8 cellular contexts compared by ENCODE assay signal in genomic region chr9:97803167-97804058, GRCh38. TPM values are rescaled to one million over a fixed set of nuclear protein-coding genes. Genes with fewer than 3 reads are reported as not detected.
A peak's percentile ranks its signal among the peaks of the same experiment; 100 is the strongest.
DNase-seq lines count a peak whose midpoint lies in the region; ATAC-seq and TF ChIP-seq lines count a peak whose summit lies in the region.

No MANE protein-coding gene starts in this region.

- H3K4me3 ChIP-seq in IMR-90 (ENCODE audit: insufficient read depth, low read depth, low read length), result peak overlapping the region; percentile 46
- peak overlapping the region; percentile 60 for H3K4me3 ChIP-seq in osteoblast (ENCODE audit: insufficient read depth, low read length)
- peak overlapping the region; percentile 75 for H3K4me3 ChIP-seq in thoracic aorta

- TF ChIP-seq POLR2A in IMR-90 (IDR thresholded peaks at IDR 0.05; ENCODE audit: low read depth, low read length) (no peak), Raji (IDR thresholded peaks at IDR 0.05; ENCODE audit: insufficient read depth, low read depth, low read length) (peak; percentile 71)

- H2AK9ac ChIP-seq in IMR-90 (replicated peaks; ENCODE audit: low read depth, low read length, poor library complexity), result peak overlapping the region; percentile 42

- intact Hi-C loops in IMR-90 (cut with micrococcal nuclease), result no loop called here

- H3K36me3 ChIP-seq in IMR-90 (ENCODE audit: control insufficient read depth, insufficient read depth, low read length) (no peaks in the 10 kb centered on the region), osteoblast (ENCODE audit: insufficient read depth, low read length) (no peaks in the 10 kb centered on the region), thoracic aorta (no peaks in the 10 kb centered on the region)

- CTCF ChIA-PET in IMR-90 (lab: Yijun Ruan, JAX), result no interaction called here

- H3K27me3 ChIP-seq in IMR-90 (ENCODE audit: control insufficient read depth, insufficient read depth, low read length) (peaks cover 28% of the 10 kb centered on the region), osteoblast (ENCODE audit: insufficient read depth, low read length) (peaks cover 37% of the 10 kb centered on the region), thoracic aorta (replicated peaks; ENCODE audit: insufficient read depth) (no peaks in the 10 kb centered on the region)

- 0 out of 2 replicates have a peak overlapping the region, but pooled peaks have one; percentile 3 for H3K4ac ChIP-seq in IMR-90 (ENCODE audit: low read depth, low read length)

- no peaks in the 10 kb centered on the region for H3K79me2 ChIP-seq in osteoblast (ENCODE audit: insufficient read depth, low read length)

- H3K14ac ChIP-seq in IMR-90 (replicated peaks; ENCODE audit: low read depth, low read length), result no peak overlapping the region

- H3K18ac ChIP-seq in IMR-90 (ENCODE audit: low read depth, low read length), result no peak overlapping the region; the same call in 1 of the 2 replicates

- peak; percentile 93 for DNase-seq in COR-L47 (lab: John Stamatoyannopoulos, UW)
- DNase-seq in IMR-90, result peak; percentile 25
- peak; percentile 49 to 72 (median 54) for DNase-seq in activated naive CD4-positive, alpha-beta T cell (lab: John Stamatoyannopoulos, UW)
- DNase-seq in glomerular visceral epithelial cell (ENCODE audit: extremely low spot score), result peak; percentile 78
- peak; percentile 97 for DNase-seq in osteoblast (ENCODE audit: insufficient read length, low spot score, missing footprints)
- no peak for DNase-seq in thoracic aorta (ENCODE audit: low spot score)

- H2AK5ac ChIP-seq in IMR-90 (ENCODE audit: low read depth, low read length), result no peak overlapping the region; the same call in 1 of the 2 replicates

- no peak overlapping the region for H2BK5ac ChIP-seq in IMR-90 (ENCODE audit: low read depth, low read length, poor library complexity, severe bottlenecking)

- no peaks in the 10 kb centered on the region for H3K4me1 ChIP-seq in IMR-90 (ENCODE audit: control insufficient read depth, insufficient read depth, low read length)
- H3K4me1 ChIP-seq in osteoblast (ENCODE audit: insufficient read depth, low read length), result no peaks in the 10 kb centered on the region
- peaks cover 0 to 7% of the 10 kb centered on the region in 2 donors for H3K4me1 ChIP-seq in thoracic aorta (ENCODE audit: control insufficient read depth in 1 of 2, low read depth in 2 of 2)

- H3K9me3 ChIP-seq in IMR-90 (ENCODE audit: control insufficient read depth, insufficient read depth, low read length) (no peaks in the 10 kb centered on the region), osteoblast (ENCODE audit: low read depth, low read length) (no peaks in the 10 kb centered on the region), thoracic aorta (no peaks in the 10 kb centered on the region)

- ATAC-seq in GM21515 (IDR thresholded peaks at IDR 0.05; ENCODE audit: unreplicated experiment) (peak; percentile 90), IMR-90 (ENCODE audit: low read depth) (peak; percentile 95), thoracic aorta (ENCODE audit: insufficient number of reproducible peaks, low FRiP score, low read depth) (no peak)

- H2BK120ac ChIP-seq in IMR-90 (ENCODE audit: low read depth, low read length), result 0 out of 2 replicates have a peak overlapping the region, but pooled peaks have one; percentile 8

- H3K9ac ChIP-seq in IMR-90 (ENCODE audit: low read depth, low read length), result no peak overlapping the region; the same call in none of the 2 replicates

- POLR2A ChIA-PET in IMR-90 (lab: Charles Lee; ENCODE audit: unreplicated experiment), result no interaction called here

- no peak for TF ChIP-seq RAD21 in IMR-90 (IDR thresholded peaks at IDR 0.05; ENCODE audit: low read length)

- H3K27ac ChIP-seq in IMR-90 (ENCODE audit: insufficient read depth, low read length) (no peak overlapping the region; the same call in 1 of the 2 replicates), osteoblast (ENCODE audit: low read depth, low read length) (no peak overlapping the region), thoracic aorta (no peak overlapping the region)

- no peak overlapping the region for H2BK15ac ChIP-seq in IMR-90 (ENCODE audit: low read depth, low read length)

- H3K9me1 ChIP-seq in IMR-90 (ENCODE audit: insufficient read depth, low read length), result no peaks in the 10 kb centered on the region

- H4K91ac ChIP-seq in IMR-90 (ENCODE audit: insufficient read depth, low read depth, low read length), result no peak overlapping the region

- peak overlapping the region in 1 of 2 experiments; percentile 79; a peak in 3 of 4 replicates for H4K8ac ChIP-seq in IMR-90 (ENCODE audit: low read depth in 2 of 2, low read length in 2 of 2)

- no peak for TF ChIP-seq CTCF in IMR-90 (conservative IDR thresholded peaks at IDR 0.05; ENCODE audit: low read depth, low read length)
- no peak for TF ChIP-seq CTCF in osteoblast (IDR thresholded peaks at IDR 0.05; ENCODE audit: extremely low read depth, low read depth, low read length)
- no peak for TF ChIP-seq CTCF in thoracic aorta (IDR thresholded peaks at IDR 0.05)

- H4K5ac ChIP-seq in IMR-90 (ENCODE audit: low read depth, low read length), result no peak overlapping the region; the same call in 1 of the 2 replicates

- H3K23ac ChIP-seq in IMR-90 (ENCODE audit: low read depth, low read length), result no peak overlapping the region

- in situ Hi-C loops in IMR-90 (cut with MboI; ENCODE audit: low sequenced_read_pairs), result no loop called here

- peak overlapping the region; percentile 96 for H2AFZ ChIP-seq in IMR-90 (replicated peaks; ENCODE audit: low read length, poor library complexity)
- H2AFZ ChIP-seq in osteoblast (ENCODE audit: low read length), result peak overlapping the region; percentile 70

- no peaks in the 10 kb centered on the region for H4K20me1 ChIP-seq in IMR-90 (ENCODE audit: insufficient read depth, low read length)
- no peaks in the 10 kb centered on the region for H4K20me1 ChIP-seq in osteoblast (ENCODE audit: insufficient read depth, low read length)

- BruUV-seq in IMR-90 (replicated peaks; lab: Mats Ljungman, UMichigan), result no TSS peak

- no peak overlapping the region for H2BK20ac ChIP-seq in IMR-90 (ENCODE audit: low read depth, low read length)

- H3K56ac ChIP-seq in IMR-90 (ENCODE audit: extremely low read depth, insufficient read depth, low read length), result no peak overlapping the region

- no peaks in the 10 kb centered on the region for H3K79me1 ChIP-seq in IMR-90 (ENCODE audit: low read depth in 1 of 2, low read length in 2 of 2)

- peak overlapping the region; percentile 84 for H3K4me2 ChIP-seq in IMR-90 (ENCODE audit: low read depth, low read length)
- H3K4me2 ChIP-seq in osteoblast (ENCODE audit: insufficient read depth, low read length), result peak overlapping the region; percentile 78

- dilution Hi-C loops in IMR-90 (cut with HindIII; ENCODE audit: low sequenced_read_pairs, unreplicated experiment), result no loop called here

- WGBS in IMR-90 (ENCODE audit: extremely low coverage in 2 of 2, insufficient read length in 1 of 2), 2 experiments, result 2 to 100% methylated on average over 2 to 27 of the region's 75 CpGs

TF ChIP-seq in IMR-90, 13 proteins besides CTCF, POLR2A, EP300 and RAD21:
- TF ChIP-seq SMC3 (IDR thresholded peaks at IDR 0.05; ENCODE audit: low read depth, low read length) (no peak), NFE2L2 (IDR thresholded peaks at IDR 0.05; ENCODE audit: low read depth, low read length) (no peak), MAZ (IDR thresholded peaks at IDR 0.05; ENCODE audit: borderline replicate concordance, low read depth, low read length) (peak; percentile 47; the same call in 1 of the 2 replicates), BHLHE40 (IDR thresholded peaks at IDR 0.05; ENCODE audit: low read depth, low read length) (no peak), RFX5 (IDR thresholded peaks at IDR 0.05; ENCODE audit: low read depth, low read length) (no peak), USF2 (IDR thresholded peaks at IDR 0.05; ENCODE audit: low read depth, low read length) (no peak), CEBPB (IDR thresholded peaks at IDR 0.05; ENCODE audit: low read depth, low read length) (peak; percentile 63), ELK1 (IDR thresholded peaks at IDR 0.05; ENCODE audit: borderline replicate concordance, low read depth, low read length) (no peak), CHD1 (IDR thresholded peaks at IDR 0.05; ENCODE audit: low read depth, low read length) (no peak)

RNA-seq across cellular contexts. Expression of gene FOXE1, which starts 49.6 kb away (rescaled TPM):
- total RNA-seq in IMR-90 (2012; rRNA removed) (under 0.01 and 0.28 TPM in 2 replicates), osteoblast (not detected in 2 replicates), thoracic aorta (under 1 TPM; 0.21 to 0.68 TPM)
- 0.22 TPM in 2 replicates for polyA plus RNA-seq in IMR-90 (2012; rRNA removed)
- 0.14 and 0.36 TPM in 2 replicates for polyA plus RNA-seq in IMR-90 (2012; cell fraction: cytosol; rRNA removed)
- 0.52 and 0.65 TPM in 2 replicates for polyA plus RNA-seq in IMR-90 (2012; cell fraction: nucleus; rRNA removed; ENCODE audit: low replicate concordance)
